Comparison of ENCODE assay signal across 8 cellular contexts in the genomic region with DNA sequence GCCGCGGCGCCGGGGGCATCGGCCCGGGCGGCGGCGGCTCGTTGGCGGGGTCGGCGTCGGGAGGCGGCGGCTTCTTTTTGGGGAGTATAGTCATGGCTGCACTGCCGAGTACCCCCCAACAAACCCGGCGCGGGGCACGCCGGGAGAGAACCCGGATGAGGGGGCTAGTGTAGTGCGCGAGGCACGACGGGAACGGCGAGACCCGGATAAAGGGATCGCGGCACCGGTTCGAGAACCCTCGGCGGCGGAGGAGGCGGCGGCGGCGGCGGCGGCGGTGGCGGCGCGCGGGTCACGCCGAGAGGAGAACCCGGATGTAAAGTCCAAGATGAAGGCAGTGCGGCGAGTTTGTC. TPM values are rescaled to one million over a fixed set of nuclear protein-coding genes. Genes with fewer than 3 reads are reported as not detected.
A peak's percentile ranks its signal among the peaks of the same experiment; 100 is the strongest.
DNase-seq lines count a peak whose midpoint lies in the region; ATAC-seq and TF ChIP-seq lines count a peak whose summit lies in the region.

A gene with protein sequence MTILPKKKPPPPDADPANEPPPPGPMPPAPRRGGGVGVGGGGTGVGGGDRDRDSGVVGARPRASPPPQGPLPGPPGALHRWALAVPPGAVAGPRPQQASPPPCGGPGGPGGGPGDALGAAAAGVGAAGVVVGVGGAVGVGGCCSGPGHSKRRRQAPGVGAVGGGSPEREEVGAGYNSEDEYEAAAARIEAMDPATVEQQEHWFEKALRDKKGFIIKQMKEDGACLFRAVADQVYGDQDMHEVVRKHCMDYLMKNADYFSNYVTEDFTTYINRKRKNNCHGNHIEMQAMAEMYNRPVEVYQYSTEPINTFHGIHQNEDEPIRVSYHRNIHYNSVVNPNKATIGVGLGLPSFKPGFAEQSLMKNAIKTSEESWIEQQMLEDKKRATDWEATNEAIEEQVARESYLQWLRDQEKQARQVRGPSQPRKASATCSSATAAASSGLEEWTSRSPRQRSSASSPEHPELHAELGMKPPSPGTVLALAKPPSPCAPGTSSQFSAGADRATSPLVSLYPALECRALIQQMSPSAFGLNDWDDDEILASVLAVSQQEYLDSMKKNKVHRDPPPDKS (minus strand): TSS at position 131 of the 350 bp plus-strand sequence. CDS start 37 bp downstream, at position 94.

- no peak within 1 kb of the TSS for H3K23ac ChIP-seq in trophoblast cell (ENCODE audit: low read length)

- H3K27ac ChIP-seq in trophoblast cell (ENCODE audit: low read depth, low read length) (peak within 1 kb of the TSS; percentile 98), upper lobe of left lung (peak within 1 kb of the TSS; percentile 94 to 97 (median 96))

- peak within 1 kb of the TSS; percentile 88 for H3K18ac ChIP-seq in trophoblast cell (ENCODE audit: low read length)

- H3K9me3 ChIP-seq in trophoblast cell (ENCODE audit: insufficient read depth, low read depth, low read length) (no peaks in the 10 kb centered on the region), upper lobe of left lung (no peaks in the 10 kb centered on the region)

- H2BK12ac ChIP-seq in trophoblast cell (ENCODE audit: low read length), result no peak within 1 kb of the TSS

- H3K36me3 ChIP-seq in trophoblast cell (ENCODE audit: control insufficient read depth in 1 of 2, insufficient read depth in 2 of 2, low read length in 2 of 2) (peaks cover 7 to 20% of the 10 kb centered on the region in 2 experiments), upper lobe of left lung (peaks cover 0 to 8% (median 0%) of the 10 kb centered on the region in 4 donors)

- peak; percentile 47 for ATAC-seq in GM18909 (IDR thresholded peaks at IDR 0.05; ENCODE audit: poor library complexity, unreplicated experiment)
- peak; percentile 37 for ATAC-seq in HG03196 (IDR thresholded peaks at IDR 0.05; ENCODE audit: unreplicated experiment)
- ATAC-seq in Right ventricle myocardium superior (ENCODE audit: poor library complexity), result peak; percentile 27
- ATAC-seq in upper lobe of left lung (ENCODE audit: low FRiP score in 2 of 2), result peak in 1 of 2 donors; percentile 57

- H2AFZ ChIP-seq in trophoblast cell (ENCODE audit: insufficient read depth, low read length, poor library complexity), result peak within 1 kb of the TSS; percentile 86

- H3K4me1 ChIP-seq in trophoblast cell (ENCODE audit: control insufficient read depth in 1 of 2, insufficient read depth in 2 of 2, low read length in 2 of 2), result peaks cover 0 to 8% of the 10 kb centered on the region in 2 experiments
- peaks cover 15 to 41% (median 17%) of the 10 kb centered on the region in 4 donors for H3K4me1 ChIP-seq in upper lobe of left lung

- peak within 1 kb of the TSS; percentile 96 for H3K4ac ChIP-seq in trophoblast cell (ENCODE audit: low read depth, low read length)

- peak within 1 kb of the TSS; percentile 96 for H4K8ac ChIP-seq in trophoblast cell (ENCODE audit: low read depth, low read length)

- H2AK5ac ChIP-seq in trophoblast cell (ENCODE audit: low read length), result peak within 1 kb of the TSS; percentile 86

- TF ChIP-seq EP300 in upper lobe of left lung (IDR thresholded peaks at IDR 0.05), result no peak

- peak within 1 kb of the TSS; percentile 88 for H3K9ac ChIP-seq in trophoblast cell (ENCODE audit: low read length)

- no peak for TF ChIP-seq CTCF in AG04449 (IDR thresholded peaks at IDR 0.05; ENCODE audit: insufficient read depth, low read length, missing control alignments)
- TF ChIP-seq CTCF in upper lobe of left lung (IDR thresholded peaks at IDR 0.05), result no peak

- H3K79me1 ChIP-seq in trophoblast cell (ENCODE audit: low read length), result peaks cover 11% of the 10 kb centered on the region

- peak within 1 kb of the TSS; percentile 72 for H3K4me3 ChIP-seq in AG04449 (ENCODE audit: low read depth, low read length)
- peak within 1 kb of the TSS; percentile 93 for H3K4me3 ChIP-seq in trophoblast cell (ENCODE audit: low read depth, low read length)
- peak within 1 kb of the TSS; percentile 39 to 76 (median 64) for H3K4me3 ChIP-seq in upper lobe of left lung

- peak within 1 kb of the TSS; percentile 86 for H4K12ac ChIP-seq in trophoblast cell (ENCODE audit: low read depth, low read length)

- H3K79me2 ChIP-seq in trophoblast cell (ENCODE audit: control insufficient read depth, insufficient read depth, low read length, poor library complexity), result peaks cover 10% of the 10 kb centered on the region

- POLR2A ChIA-PET in AG04449 (lab: Yijun Ruan, JAX), result interaction anchor here (1.3 to 2.1 kb wide), 4 partner anchors 11 to 86 kb away, joined by 6 to 11 read pairs (median 8); partner anchors contain the start of gene TFE3

- intact Hi-C loops in Right ventricle myocardium superior (cut with DNase I), result no loop called here

- peak within 1 kb of the TSS; percentile 94 for H3K4me2 ChIP-seq in trophoblast cell (ENCODE audit: low read length)

- WGBS in trophoblast cell (ENCODE audit: extremely low coverage, insufficient coverage, insufficient read length), result no CpG with 5 or more reads among the region's 53 CpGs
- 41% methylated on average over 37 of the region's 53 CpGs; no CpG with 5 or more reads in 1 of the 2 donors for WGBS in upper lobe of left lung, 2 donors

- DNase-seq in AG04449 (ENCODE audit: low read depth, low spot score) (no peak), OCI-M1 (lab: John Stamatoyannopoulos, UW) (peak; percentile 86), Right ventricle myocardium superior (peak; percentile 64), trophoblast cell (no peak), upper lobe of left lung (peak; percentile 68 to 92)
- DNase-seq in activated gamma-delta T cell treated with anti-CD3 and anti-CD28 coated beads, Interleukin-2, amount 50 U/mL, for 16 hours (ENCODE audit: low read depth), result peak; percentile 62

- TF ChIP-seq POLR2A in upper lobe of left lung (IDR thresholded peaks at IDR 0.05), result no peak

- CTCF ChIA-PET in AG04449 (lab: Yijun Ruan, JAX), result interaction anchor here (1.5 to 2.9 kb wide), 2 partner anchors 84 to 87 kb away, joined by 5 to 9 read pairs; no protein-coding TSS in a partner anchor

- H2BK5ac ChIP-seq in trophoblast cell (ENCODE audit: low read depth, low read length, poor library complexity), result peak within 1 kb of the TSS; percentile 90

- H3K27me3 ChIP-seq in trophoblast cell (ENCODE audit: insufficient read depth, low read length), result no peaks in the 10 kb centered on the region
- no peaks in the 10 kb centered on the region for H3K27me3 ChIP-seq in upper lobe of left lung

- H4K91ac ChIP-seq in trophoblast cell (ENCODE audit: low read depth, low read length), result peak within 1 kb of the TSS; percentile 88

- peak within 1 kb of the TSS; percentile 83 for H3K14ac ChIP-seq in trophoblast cell (ENCODE audit: low read length)

- peak within 1 kb of the TSS; percentile 71 for H2BK120ac ChIP-seq in trophoblast cell (ENCODE audit: insufficient read depth, low read length, poor library complexity)

RNA-seq across cellular contexts. Expression of the gene that starts here (rescaled TPM):
- total RNA-seq in Right ventricle myocardium superior (16.7 TPM), upper lobe of left lung (100 to 1,000 TPM in 1 of 6 donors, 10 to 100 TPM in 5; 40.1 to 101 (median 49.6) TPM)
- polyA plus RNA-seq in trophoblast cell (2013), result 56.7 and 57.3 TPM in 2 replicates

Comparison
In these comparisons a context has a peak if more than half of its experiments do, and no peak if none do; other contexts are left out.
1. DNase-seq: peak in OCI-M1 (single experiment), activated gamma-delta T cell treated with anti-CD3 and anti-CD28 coated beads, Interleukin-2, amount 50 U/mL, for 16 hours (single experiment), Right ventricle myocardium superior (single experiment) and upper lobe of left lung (2 of 2); none in AG04449 (single experiment) and trophoblast cell (0 of 2).
2. Peak in every context shown above with its lines, with median percentiles within 50 percentile points of each other: H3K4me3 ChIP-seq.